24 cellular contexts compared by ENCODE assay signal in the genomic region with DNA sequence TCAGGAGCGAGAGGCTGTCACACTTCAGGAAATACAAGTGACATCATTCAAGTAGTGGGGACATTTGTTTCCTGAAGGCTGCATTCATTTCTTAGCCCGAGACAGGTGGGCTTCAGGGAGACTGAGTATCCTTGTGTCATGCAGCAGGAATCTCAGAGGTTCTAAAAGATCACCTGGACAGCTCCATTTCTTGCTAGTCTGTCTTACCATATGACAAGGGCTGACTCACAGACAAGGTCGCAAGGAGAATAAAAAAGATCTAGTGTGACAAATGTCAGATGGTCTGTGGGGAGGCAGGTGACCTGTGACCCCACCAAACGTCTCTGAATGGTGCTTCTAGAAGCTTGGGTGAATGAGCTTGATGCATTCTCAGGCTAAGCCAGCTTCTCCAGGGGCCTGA. TPM values are rescaled to one million over a fixed set of nuclear protein-coding genes. Genes with fewer than 3 reads are reported as not detected.
DNase-seq lines count a peak whose midpoint lies in the region; ATAC-seq and TF ChIP-seq lines count a peak whose summit lies in the region.
"Had no signal": no experiment of that assay in that cellular context is flagged by ENCODE, and none has a peak within 500 bp of the region (broad histone marks: within the 10 kb centered on the region; RNA-seq: fewer than 3 reads in every experiment).

No MANE protein-coding gene starts in this region.

- H3K9me3 ChIP-seq in HEK293 (ENCODE audit: control insufficient read depth, insufficient read depth, low read depth, low read length) = no peaks in the 10 kb centered on the region
- no peaks in the 10 kb centered on the region for H3K9me3 ChIP-seq in neural cell (ENCODE audit: low read length)
- no peaks in the 10 kb centered on the region for H3K9me3 ChIP-seq in sigmoid colon
- H3K9me3 ChIP-seq in upper lobe of right lung = no peaks in the 10 kb centered on the region
- H3K9me3 ChIP-seq: BE2C, BLaER1 had no signal

- DNase-seq in left kidney (ENCODE audit: low read depth, low spot score) = peak; percentile 65
- DNase-seq in midbrain (lab: John Stamatoyannopoulos, UW) = no peak
- no peak for DNase-seq in sigmoid colon
- no peak for DNase-seq in upper lobe of right lung
- DNase-seq: 8988T; ACHN; BE2C; C1 segment of cervical spinal cord; CD4-positive, alpha-beta memory T cell; CD4-positive, CD25-positive, alpha-beta regulatory T cell; CD8-positive, alpha-beta memory T cell; COR-L47; DMS 273 treated with DMSO at 0.1 percent for 48 hours; DMS153; DMS53; DMS79; DND-41; EL; GDM1 had no signal

- intact Hi-C loops in sigmoid colon (cut with DNase I) (no loop called here), upper lobe of right lung (cut with DNase I) (no loop called here)

- no peak for TF ChIP-seq POLR2A in sigmoid colon (IDR thresholded peaks at IDR 0.05)

- H3K79me2 ChIP-seq in neural cell (replicated peaks; ENCODE audit: insufficient read depth, low read length) = no peaks in the 10 kb centered on the region

- POLR2A ChIA-PET in HEK293 (lab: Yijun Ruan, JAX) = no interaction called here

- no peak overlapping the region for H3K9ac ChIP-seq in neural cell (ENCODE audit: low read length)
- H3K9ac ChIP-seq: BLaER1 had no signal

- no peaks in the 10 kb centered on the region for H3K4me1 ChIP-seq in HEK293 (ENCODE audit: control insufficient read depth, insufficient read depth, low read length)
- no peaks in the 10 kb centered on the region for H3K4me1 ChIP-seq in sigmoid colon
- H3K4me1 ChIP-seq in upper lobe of right lung = no peaks in the 10 kb centered on the region
- H3K4me1 ChIP-seq: BE2C, BLaER1 had no signal

- H3K4me2 ChIP-seq in neural cell (ENCODE audit: low read length) = no peak overlapping the region
- H3K4me2 ChIP-seq: BLaER1 had no signal

- H3K36me3 ChIP-seq in HEK293 (ENCODE audit: control insufficient read depth in 2 of 2, insufficient read depth in 1 of 2, low read length in 2 of 2) = no peaks in the 10 kb centered on the region
- H3K36me3 ChIP-seq in neural cell (ENCODE audit: insufficient read depth, low read length) = no peaks in the 10 kb centered on the region
- no peaks in the 10 kb centered on the region for H3K36me3 ChIP-seq in sigmoid colon
- no peaks in the 10 kb centered on the region for H3K36me3 ChIP-seq in upper lobe of right lung
- H3K36me3 ChIP-seq: BE2C, BLaER1 had no signal

- CTCF ChIA-PET in HEK293 (lab: Yijun Ruan, JAX) = interaction anchor here (2.1 kb wide), 1 partner anchor 40 kb away, joined by 8 read pairs; the partner anchor contains the start of gene OXTR

- ATAC-seq in GM18517 (IDR thresholded peaks at IDR 0.05; ENCODE audit: unreplicated experiment) (no peak), upper lobe of right lung (no peak)
- ATAC-seq: GM12878 had no signal

- H3K9me2 ChIP-seq in neural cell (ENCODE audit: insufficient read depth, low read length) = no peaks in the 10 kb centered on the region

- no peak overlapping the region for H2AFZ ChIP-seq in neural cell (ENCODE audit: low read depth, low read length)

- no peaks in the 10 kb centered on the region for H4K20me1 ChIP-seq in neural cell (ENCODE audit: insufficient read depth)
- H4K20me1 ChIP-seq: BLaER1 had no signal

- H3K27ac ChIP-seq in HEK293 (ENCODE audit: extremely low read depth, low read depth, low read length) (no peak overlapping the region), neural cell (ENCODE audit: low read length) (peak overlapping the region; percentile 23), sigmoid colon (no peak overlapping the region), upper lobe of right lung (no peak overlapping the region)
- H3K27ac ChIP-seq: BLaER1 had no signal

- 67 to 74% methylated on average over 4 of the region's 4 CpGs for WGBS in sigmoid colon, 2 donors

- no peak for TF ChIP-seq EP300 in neural cell (conservative IDR thresholded peaks at IDR 0.05; ENCODE audit: poor library complexity, severe bottlenecking)
- no peak for TF ChIP-seq EP300 in sigmoid colon (IDR thresholded peaks at IDR 0.05)

- TF ChIP-seq RAD21 in neural cell (conservative IDR thresholded peaks at IDR 0.05) = no peak

- H3K27me3 ChIP-seq in neural cell (ENCODE audit: insufficient read depth, low read depth, low read length) = no peaks in the 10 kb centered on the region
- no peaks in the 10 kb centered on the region for H3K27me3 ChIP-seq in sigmoid colon
- no peaks in the 10 kb centered on the region for H3K27me3 ChIP-seq in upper lobe of right lung
- H3K27me3 ChIP-seq: BE2C, BLaER1 had no signal

- TF ChIP-seq CTCF in HEK293 (tag by site-specific recombination; IDR thresholded peaks at IDR 0.05) (no peak), neural cell (IDR thresholded peaks at IDR 0.05; ENCODE audit: poor library complexity, severe bottlenecking) (no peak), sigmoid colon (IDR thresholded peaks at IDR 0.05) (no peak), upper lobe of right lung (IDR thresholded peaks at IDR 0.05) (no peak)

- no peaks in the 10 kb centered on the region for H3F3A ChIP-seq in neural cell (ENCODE audit: insufficient read depth, low read length, poor library complexity, severe bottlenecking)

- no peak overlapping the region for H3K4me3 ChIP-seq in HEK293 (ENCODE audit: low read depth, low read length)
- no peak overlapping the region for H3K4me3 ChIP-seq in neural cell (ENCODE audit: low read length)
- H3K4me3 ChIP-seq in sigmoid colon = no peak overlapping the region
- no peak overlapping the region for H3K4me3 ChIP-seq in upper lobe of right lung
- H3K4me3 ChIP-seq: BLaER1, GM12878 had no signal

TF ChIP-seq in HEK293, 187 proteins besides CTCF, POLR2A, EP300 and RAD21:
- TF ChIP-seq ZNF394 (tag by site-specific recombination; IDR thresholded peaks at IDR 0.05; ENCODE audit: borderline replicate concordance) = peak; percentile 29; the same call in 1 of the 2 replicates
- no peak for TF ChIP-seq ZNF664 (tag by site-specific recombination; IDR thresholded peaks at IDR 0.05)
- no peak for TF ChIP-seq ZNF707 (tag by site-specific recombination; IDR thresholded peaks at IDR 0.05)
- TF ChIP-seq TRIM28 (IDR thresholded peaks at IDR 0.05; ENCODE audit: borderline replicate concordance, low read length) = no peak
TF ChIP-seq in HEK293: peak in this region for 1.

TF ChIP-seq in neural cell, 6 proteins besides CTCF, POLR2A, EP300 and RAD21:
- no peak for TF ChIP-seq REST (IDR thresholded peaks at IDR 0.05; ENCODE audit: borderline replicate concordance)

RNA-seq across cellular contexts. Expression of gene OXTR, which starts 39.9 kb away (rescaled TPM):
- 1.7 and 2.2 TPM in 2 replicates for polyA plus RNA-seq in neural cell
- polyA minus RNA-seq in neural cell = 1.9 and 2.1 TPM in 2 replicates
- total RNA-seq in sigmoid colon = under 1 TPM; 0.16 to 0.55 (median 0.38) TPM
- polyA plus RNA-seq in sigmoid colon = under 1 TPM in 2 of 3 donors, not detected in 1; under 0.01 to 0.22 TPM
- total RNA-seq in upper lobe of right lung = 0.55 TPM
- polyA plus RNA-seq: CD4-positive, CD25-positive, alpha-beta regulatory T cell had no signal
